Comparison of ENCODE assay signal across 8 cellular contexts in the genomic region with DNA sequence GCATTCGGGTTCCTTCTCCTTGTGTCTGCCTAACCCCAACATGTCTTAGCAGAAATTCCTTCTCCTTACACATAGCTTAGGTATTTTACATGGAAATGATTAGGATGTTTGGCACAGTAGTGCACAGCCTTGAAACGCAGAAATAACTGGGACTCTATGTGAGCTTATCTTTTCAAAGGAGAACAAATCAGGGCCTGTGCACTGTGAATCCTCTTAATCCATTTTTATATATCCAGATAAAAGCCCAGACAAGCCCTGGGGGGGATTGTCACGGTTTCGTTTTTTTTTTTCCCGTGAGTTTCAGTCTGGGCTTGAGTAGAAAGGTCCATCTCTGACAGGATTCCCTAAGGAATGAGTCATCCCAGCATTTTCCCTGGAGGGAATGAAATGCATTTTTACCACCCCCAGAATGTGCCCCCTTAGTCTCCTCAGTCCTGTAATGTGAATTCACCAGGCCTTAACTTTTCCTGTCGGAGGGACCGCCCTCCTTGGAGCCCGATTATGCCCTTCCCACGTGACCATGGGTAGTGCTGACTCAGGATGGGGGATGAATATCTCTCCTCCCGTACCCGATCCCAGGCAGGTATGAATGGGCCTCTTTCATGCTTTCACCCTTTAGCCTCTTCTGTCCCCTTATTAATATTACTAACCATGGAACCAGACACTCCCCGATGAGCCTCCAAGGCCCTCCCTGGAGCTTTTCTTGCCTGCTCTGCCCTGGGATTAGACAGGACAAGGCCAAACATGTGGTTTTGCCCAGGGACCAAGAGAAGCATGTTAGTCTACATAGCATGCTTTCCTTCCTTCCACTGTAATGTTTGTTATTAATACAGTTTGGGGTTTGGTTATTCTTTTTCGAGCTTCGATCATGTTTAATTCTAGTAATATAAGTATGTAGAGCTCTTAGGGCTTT. TPM values are rescaled to one million over a fixed set of nuclear protein-coding genes. Genes with fewer than 3 reads are reported as not detected.
DNase-seq lines count a peak whose midpoint lies in the region; ATAC-seq and TF ChIP-seq lines count a peak whose summit lies in the region.

No MANE protein-coding gene starts in this region.

- H3K27me3 ChIP-seq in HUES6 (ENCODE audit: control insufficient read depth, insufficient read depth, low read length), result no peaks in the 10 kb centered on the region
- H3K27me3 ChIP-seq in liver (ENCODE audit: control insufficient read depth in 4 of 4, insufficient read depth in 4 of 4, low read length in 3 of 4), result no peaks in the 10 kb centered on the region
- H3K27me3 ChIP-seq in transverse colon, result no peaks in the 10 kb centered on the region

- in situ Hi-C loops in transverse colon (cut with MboI; ENCODE audit: low pct_ligation_motif_present in 1 of 4, low pct_unique_long_range_greater_than_20kb in 1 of 4, low sequenced_read_pairs in 3 of 4), result loop anchor here in 1 of 4 donors (10.0 kb wide), 1 partner anchor 208 kb away; no protein-coding TSS in a partner anchor

- H3K9me3 ChIP-seq in HUES6 (ENCODE audit: control insufficient read depth, insufficient read depth, low read depth, low read length) (no peaks in the 10 kb centered on the region), liver (ENCODE audit: control insufficient read depth in 4 of 4, low read length in 3 of 4) (no peaks in the 10 kb centered on the region), transverse colon (no peaks in the 10 kb centered on the region)

- TF ChIP-seq CTCF in choroid plexus epithelial cell (conservative IDR thresholded peaks at IDR 0.05; ENCODE audit: low read depth, low read length) (no peak), liver (IDR thresholded peaks at IDR 0.05; ENCODE audit: low read depth, low read length, missing input control) (no peak), transverse colon (IDR thresholded peaks at IDR 0.05) (no peak)

- peak overlapping the region; percentile 73; the same call in 1 of the 2 replicates for H3K27ac ChIP-seq in HUES6 (ENCODE audit: low read depth, low read length)
- H3K27ac ChIP-seq in liver (ENCODE audit: low read depth in 1 of 2, low read length in 2 of 2), result peak overlapping the region; percentile 2 to 31
- H3K27ac ChIP-seq in transverse colon, result peak overlapping the region; percentile 65 to 84 (median 82)

- H3K36me3 ChIP-seq in HUES6 (ENCODE audit: control insufficient read depth, insufficient read depth, low read length), result no peaks in the 10 kb centered on the region
- H3K36me3 ChIP-seq in liver (ENCODE audit: control insufficient read depth in 4 of 4, insufficient read depth in 3 of 4, low read depth in 1 of 4, low read length in 3 of 4), result peaks cover 0 to 9% (median 2%) of the 10 kb centered on the region in 4 donors
- peaks cover 0 to 23% (median 2%) of the 10 kb centered on the region in 4 donors for H3K36me3 ChIP-seq in transverse colon

- TF ChIP-seq RAD21 in liver (IDR thresholded peaks at IDR 0.05), result no peak

- intact Hi-C loops in transverse colon (cut with DNase I; ENCODE audit: low total_unique reads), result loop anchor here (5.0 kb wide), 1 partner anchor 301 kb away; no protein-coding TSS in a partner anchor

- 75% methylated on average over 14 of the region's 14 CpGs for WGBS in liver
- 74 to 75% methylated on average over 13 to 14 of the region's 14 CpGs for WGBS in transverse colon (ENCODE audit: low coverage in 1 of 2), 2 donors

- no peak for ATAC-seq in HG03469 (IDR thresholded peaks at IDR 0.05; ENCODE audit: unreplicated experiment)
- ATAC-seq in GM19467 (IDR thresholded peaks at IDR 0.05; ENCODE audit: unreplicated experiment), result no peak
- no peak for ATAC-seq in GM21515 (IDR thresholded peaks at IDR 0.05; ENCODE audit: unreplicated experiment)

- H3K4me1 ChIP-seq in HUES6 (ENCODE audit: control insufficient read depth, insufficient read depth, low read length) (peaks cover 38% of the 10 kb centered on the region), liver (ENCODE audit: control insufficient read depth in 4 of 4, insufficient read depth in 4 of 4, low read length in 3 of 4) (peaks cover 0 to 6% (median under 1%) of the 10 kb centered on the region in 4 donors), transverse colon (peaks cover 16 to 46% (median 21%) of the 10 kb centered on the region in 4 donors)

- H3K4me3 ChIP-seq in HUES6 (ENCODE audit: low read depth, low read length) (peak overlapping the region; percentile 3; the same call in 1 of the 2 replicates), choroid plexus epithelial cell (ENCODE audit: low read depth, low read length) (no peak overlapping the region), liver (ENCODE audit: low read depth in 1 of 3, low read length in 3 of 3) (no peak overlapping the region), transverse colon (no peak overlapping the region)

- no peak for TF ChIP-seq POLR2A in transverse colon (IDR thresholded peaks at IDR 0.05)

- H3K9ac ChIP-seq in HUES6 (ENCODE audit: low read length) (peak overlapping the region; percentile 65), liver (ENCODE audit: low read depth in 1 of 2, low read length in 2 of 2) (no peak overlapping the region)

- DNase-seq in choroid plexus epithelial cell (ENCODE audit: low read depth) (peak; percentile 86), transverse colon (no peak), NCI-H524 treated with DMSO at 0.1 percent for 48 hours (lab: John Stamatoyannopoulos, UW) (no peak)

- TF ChIP-seq EP300 in transverse colon (IDR thresholded peaks at IDR 0.05; ENCODE audit: low read depth), result no peak

TF ChIP-seq in liver, 16 proteins besides CTCF, POLR2A, EP300 and RAD21:
- TF ChIP-seq JUND (IDR thresholded peaks at IDR 0.05) (no peak), RXRA (IDR thresholded peaks at IDR 0.05) (no peak), NR2F2 (IDR thresholded peaks at IDR 0.05) (no peak), FOXA1 (IDR thresholded peaks at IDR 0.05) (no peak), SP1 (IDR thresholded peaks at IDR 0.05) (no peak), YY1 (IDR thresholded peaks at IDR 0.05) (no peak), HNF4A (conservative IDR thresholded peaks at IDR 0.05) (no peak), TAF1 (conservative IDR thresholded peaks at IDR 0.05) (no peak), FOXA2 (IDR thresholded peaks at IDR 0.05) (no peak), GABPA (IDR thresholded peaks at IDR 0.05 in 1 of 2, conservative IDR thresholded peaks at IDR 0.05 in 1 of 2) (no peak), HNF4G (IDR thresholded peaks at IDR 0.05) (no peak), EGR1 (IDR thresholded peaks at IDR 0.05; ENCODE audit: low read depth in 2 of 2) (no peak)
- TF ChIP-seq, protein P1, sequence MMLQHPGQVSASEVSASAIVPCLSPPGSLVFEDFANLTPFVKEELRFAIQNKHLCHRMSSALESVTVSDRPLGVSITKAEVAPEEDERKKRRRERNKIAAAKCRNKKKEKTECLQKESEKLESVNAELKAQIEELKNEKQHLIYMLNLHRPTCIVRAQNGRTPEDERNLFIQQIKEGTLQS (IDR thresholded peaks at IDR 0.05), result no peak
- TF ChIP-seq, protein P2, sequence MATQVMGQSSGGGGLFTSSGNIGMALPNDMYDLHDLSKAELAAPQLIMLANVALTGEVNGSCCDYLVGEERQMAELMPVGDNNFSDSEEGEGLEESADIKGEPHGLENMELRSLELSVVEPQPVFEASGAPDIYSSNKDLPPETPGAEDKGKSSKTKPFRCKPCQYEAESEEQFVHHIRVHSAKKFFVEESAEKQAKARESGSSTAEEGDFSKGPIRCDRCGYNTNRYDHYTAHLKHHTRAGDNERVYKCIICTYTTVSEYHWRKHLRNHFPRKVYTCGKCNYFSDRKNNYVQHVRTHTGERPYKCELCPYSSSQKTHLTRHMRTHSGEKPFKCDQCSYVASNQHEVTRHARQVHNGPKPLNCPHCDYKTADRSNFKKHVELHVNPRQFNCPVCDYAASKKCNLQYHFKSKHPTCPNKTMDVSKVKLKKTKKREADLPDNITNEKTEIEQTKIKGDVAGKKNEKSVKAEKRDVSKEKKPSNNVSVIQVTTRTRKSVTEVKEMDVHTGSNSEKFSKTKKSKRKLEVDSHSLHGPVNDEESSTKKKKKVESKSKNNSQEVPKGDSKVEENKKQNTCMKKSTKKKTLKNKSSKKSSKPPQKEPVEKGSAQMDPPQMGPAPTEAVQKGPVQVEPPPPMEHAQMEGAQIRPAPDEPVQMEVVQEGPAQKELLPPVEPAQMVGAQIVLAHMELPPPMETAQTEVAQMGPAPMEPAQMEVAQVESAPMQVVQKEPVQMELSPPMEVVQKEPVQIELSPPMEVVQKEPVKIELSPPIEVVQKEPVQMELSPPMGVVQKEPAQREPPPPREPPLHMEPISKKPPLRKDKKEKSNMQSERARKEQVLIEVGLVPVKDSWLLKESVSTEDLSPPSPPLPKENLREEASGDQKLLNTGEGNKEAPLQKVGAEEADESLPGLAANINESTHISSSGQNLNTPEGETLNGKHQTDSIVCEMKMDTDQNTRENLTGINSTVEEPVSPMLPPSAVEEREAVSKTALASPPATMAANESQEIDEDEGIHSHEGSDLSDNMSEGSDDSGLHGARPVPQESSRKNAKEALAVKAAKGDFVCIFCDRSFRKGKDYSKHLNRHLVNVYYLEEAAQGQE (IDR thresholded peaks at IDR 0.05), result no peak
- TF ChIP-seq, protein P3, sequence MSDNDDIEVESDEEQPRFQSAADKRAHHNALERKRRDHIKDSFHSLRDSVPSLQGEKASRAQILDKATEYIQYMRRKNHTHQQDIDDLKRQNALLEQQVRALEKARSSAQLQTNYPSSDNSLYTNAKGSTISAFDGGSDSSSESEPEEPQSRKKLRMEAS (IDR thresholded peaks at IDR 0.05), result no peak
- TF ChIP-seq, protein P4, sequence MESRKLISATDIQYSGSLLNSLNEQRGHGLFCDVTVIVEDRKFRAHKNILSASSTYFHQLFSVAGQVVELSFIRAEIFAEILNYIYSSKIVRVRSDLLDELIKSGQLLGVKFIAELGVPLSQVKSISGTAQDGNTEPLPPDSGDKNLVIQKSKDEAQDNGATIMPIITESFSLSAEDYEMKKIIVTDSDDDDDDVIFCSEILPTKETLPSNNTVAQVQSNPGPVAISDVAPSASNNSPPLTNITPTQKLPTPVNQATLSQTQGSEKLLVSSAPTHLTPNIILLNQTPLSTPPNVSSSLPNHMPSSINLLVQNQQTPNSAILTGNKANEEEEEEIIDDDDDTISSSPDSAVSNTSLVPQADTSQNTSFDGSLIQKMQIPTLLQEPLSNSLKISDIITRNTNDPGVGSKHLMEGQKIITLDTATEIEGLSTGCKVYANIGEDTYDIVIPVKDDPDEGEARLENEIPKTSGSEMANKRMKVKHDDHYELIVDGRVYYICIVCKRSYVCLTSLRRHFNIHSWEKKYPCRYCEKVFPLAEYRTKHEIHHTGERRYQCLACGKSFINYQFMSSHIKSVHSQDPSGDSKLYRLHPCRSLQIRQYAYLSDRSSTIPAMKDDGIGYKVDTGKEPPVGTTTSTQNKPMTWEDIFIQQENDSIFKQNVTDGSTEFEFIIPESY (IDR thresholded peaks at IDR 0.05), result no peak

RNA-seq across cellular contexts. Expression of a gene that starts 23.9 kb away (rescaled TPM):
- total RNA-seq in liver (10 to 100 TPM; 26.8 to 28.4 TPM), transverse colon (10 to 100 TPM; 26.5 to 58.0 (median 32.7) TPM)
- polyA plus RNA-seq in liver, result 10 to 100 TPM; 50.1 to 75.6 TPM

RNA-seq across cellular contexts. Expression of a gene that starts 59.0 kb away (rescaled TPM):
- 10 to 100 TPM; 10.3 to 16.2 TPM for total RNA-seq in liver
- 1 to 10 TPM; 5.0 to 5.6 TPM for polyA plus RNA-seq in liver
- total RNA-seq in transverse colon, result 10 to 100 TPM; 12.3 to 22.1 (median 15.6) TPM

RNA-seq across cellular contexts. Expression of a gene that starts 59.1 kb away (rescaled TPM):
- total RNA-seq in liver, result under 1 TPM in 1 of 2 donors, not detected in 1; 0.05 TPM
- polyA plus RNA-seq in liver, result not detected
- under 1 TPM in 1 of 4 donors, not detected in 3; 0.27 TPM for total RNA-seq in transverse colon

Comparison
In these comparisons a context has a peak if more than half of its experiments do, and no peak if none do; other contexts are left out.
1. H3K27ac ChIP-seq: peak in every context shown above with its lines; median percentile 82 in transverse colon; 73 in HUES6; 16 in liver.